24 cellular contexts compared by ENCODE assay signal in genomic region chr5:1073239-1074102, GRCh38. TPM values are rescaled to one million over a fixed set of nuclear protein-coding genes. Genes with fewer than 3 reads are reported as not detected.
DNase-seq lines count a peak whose midpoint lies in the region; ATAC-seq, FAIRE-seq and TF ChIP-seq lines count a peak whose summit lies in the region.
"Had no signal": no experiment of that assay in that cellular context is flagged by ENCODE, and none has a peak within 500 bp of the region (broad histone marks: within the 10 kb centered on the region; RNA-seq: fewer than 3 reads in every experiment).

No MANE protein-coding gene starts in this region.

- no peaks in the 10 kb centered on the region for H3K79me2 ChIP-seq in neural progenitor cell (ENCODE audit: low read depth)
- H3K79me2 ChIP-seq: parathyroid adenoma had no signal

- no peaks in the 10 kb centered on the region for H3K4me1 ChIP-seq in neural progenitor cell
- H3K4me1 ChIP-seq: ascending aorta, gastrocnemius medialis, parathyroid adenoma had no signal

- peak; percentile 9 for FAIRE-seq in HTR-8/SVneo (lab: Jason Lieb, UNC)
- FAIRE-seq: G401.6 had no signal

- no peaks in the 10 kb centered on the region for H3F3A ChIP-seq in neural progenitor cell (ENCODE audit: low read depth)

- H3K9ac ChIP-seq in neural progenitor cell = no peak overlapping the region
- H3K9ac ChIP-seq: parathyroid adenoma had no signal

- DNase-seq in activated CD4-positive, alpha-beta T cell treated with anti-CD3 and anti-CD28 coated beads, Interleukin-2, amount 10 ng/mL, durations not matched to agents 24 days and 14 days = no peak
- DNase-seq in activated CD4-positive, alpha-beta T cell treated with anti-CD3 and anti-CD28 coated beads for 4 hours = no peak
- DNase-seq in HTR-8/SVneo (ENCODE audit: insufficient read length, low spot score) (no peak), neural progenitor cell (ENCODE audit: low spot score) (no peak), germinal center (ENCODE audit: low spot score) (no peak)
- DNase-seq in activated T-helper 2 cell treated with anti-CD3 and anti-CD28 coated beads, Interferon-gamma antibody, Interleukin-2, Interleukin-4, amounts not matched to agents 10 μg/mL and 5 μg/mL and 100 μg/mL, durations not matched to agents 14 hours and 24 hours and 36 hours (ENCODE audit: low spot score) = no peak
- DNase-seq in stimulated activated CD4-positive, alpha-beta T cell treated with anti-CD3 and anti-CD28 coated beads, Interleukin-1b, Interleukin-23, amount 100 ng/mL, for 48 hours = no peak
- DNase-seq: ACHN; activated naive CD4-positive, alpha-beta T cell treated with Interleukin-2 at 50 U/mL for 16 hours; C1 segment of cervical spinal cord; effector CD8-positive, alpha-beta T cell; gastrocnemius medialis; kidney glomerular epithelial cell; mesendoderm; naive thymus-derived CD8-positive, alpha-beta T cell; NCI-H1105; SHP77; SW 1271 had no signal

- H3K9me3 Mint-ChIP-seq in activated CD4-positive, alpha-beta T cell treated with anti-CD3 and anti-CD28 coated beads, Interleukin-2, amount 10 ng/mL, durations not matched to agents 24 days and 14 days = no peaks in the 10 kb centered on the region
- H3K9me3 Mint-ChIP-seq in activated T-helper 2 cell treated with anti-CD3 and anti-CD28 coated beads, Interferon-gamma antibody, Interleukin-2, Interleukin-4, amounts not matched to agents 10 μg/mL and 5 μg/mL and 100 μg/mL, durations not matched to agents 14 hours and 24 hours and 36 hours = no peaks in the 10 kb centered on the region
- H3K9me3 Mint-ChIP-seq in neural progenitor cell = no peaks in the 10 kb centered on the region
- H3K9me3 Mint-ChIP-seq: naive thymus-derived CD8-positive, alpha-beta T cell; stimulated activated memory B cell treated with anti-CD40 and anti-IgM and Interleukin-4, amounts not matched to agents 10 μg/mL and 1 μg/mL and 100 μg/mL, for 72 hours had no signal

- no peaks in the 10 kb centered on the region for H3K4me1 Mint-ChIP-seq in activated CD4-positive, alpha-beta T cell treated with anti-CD3 and anti-CD28 coated beads, Interleukin-2, amount 10 ng/mL, durations not matched to agents 24 days and 14 days
- no peaks in the 10 kb centered on the region for H3K4me1 Mint-ChIP-seq in activated T-helper 2 cell treated with anti-CD3 and anti-CD28 coated beads, Interferon-gamma antibody, Interleukin-2, Interleukin-4, amounts not matched to agents 10 μg/mL and 5 μg/mL and 100 μg/mL, durations not matched to agents 14 hours and 24 hours and 36 hours (ENCODE audit: low read depth)
- H3K4me1 Mint-ChIP-seq in neural progenitor cell = no peaks in the 10 kb centered on the region
- H3K4me1 Mint-ChIP-seq: stimulated activated memory B cell treated with anti-CD40 and anti-IgM and Interleukin-4, amounts not matched to agents 10 μg/mL and 1 μg/mL and 100 μg/mL, for 72 hours had no signal

- ATAC-seq in GM18868 (IDR thresholded peaks at IDR 0.05; ENCODE audit: unreplicated experiment) = no peak
- ATAC-seq: esophagus mucosa; gastrocnemius medialis; naive thymus-derived CD8-positive, alpha-beta T cell had no signal

- intact Hi-C loops in activated CD4-positive, alpha-beta T cell treated with anti-CD3 and anti-CD28 coated beads, Interleukin-2, amount 10 ng/mL, durations not matched to agents 24 days and 14 days (cut with micrococcal nuclease) = no loop called here
- intact Hi-C loops in activated T-helper 2 cell treated with anti-CD3 and anti-CD28 coated beads, Interferon-gamma antibody, Interleukin-2, Interleukin-4, amounts not matched to agents 10 μg/mL and 5 μg/mL and 100 μg/mL, durations not matched to agents 14 hours and 24 hours and 36 hours (cut with micrococcal nuclease) = no loop called here

- H3K4me3 Mint-ChIP-seq in activated CD4-positive, alpha-beta T cell treated with anti-CD3 and anti-CD28 coated beads, Interleukin-2, amount 10 ng/mL, durations not matched to agents 24 days and 14 days = no peak overlapping the region
- H3K4me3 Mint-ChIP-seq in activated T-helper 2 cell treated with anti-CD3 and anti-CD28 coated beads, Interferon-gamma antibody, Interleukin-2, Interleukin-4, amounts not matched to agents 10 μg/mL and 5 μg/mL and 100 μg/mL, durations not matched to agents 14 hours and 24 hours and 36 hours (ENCODE audit: low read depth) = no peak overlapping the region
- H3K4me3 Mint-ChIP-seq in neural progenitor cell = no peak overlapping the region
- H3K4me3 Mint-ChIP-seq: naive thymus-derived CD8-positive, alpha-beta T cell; stimulated activated memory B cell treated with anti-CD40 and anti-IgM and Interleukin-4, amounts not matched to agents 10 μg/mL and 1 μg/mL and 100 μg/mL, for 72 hours had no signal

- TF ChIP-seq CTCF in neural progenitor cell (IDR thresholded peaks at IDR 0.05) = no peak

- no peak overlapping the region for H3K4me2 ChIP-seq in neural progenitor cell

- H4K20me1 ChIP-seq in neural progenitor cell (ENCODE audit: low read depth) = no peaks in the 10 kb centered on the region

- no peaks in the 10 kb centered on the region for H3K27me3 ChIP-seq in neural progenitor cell
- H3K27me3 ChIP-seq: ascending aorta, gastrocnemius medialis had no signal

- no peak overlapping the region for H3K4me3 ChIP-seq in neural progenitor cell
- H3K4me3 ChIP-seq: ascending aorta, gastrocnemius medialis had no signal

- no peak overlapping the region for H3K27ac ChIP-seq in neural progenitor cell
- H3K27ac ChIP-seq: ascending aorta, gastrocnemius medialis, parathyroid adenoma had no signal

- no peaks in the 10 kb centered on the region for H3K27me3 Mint-ChIP-seq in activated CD4-positive, alpha-beta T cell treated with anti-CD3 and anti-CD28 coated beads, Interleukin-2, amount 10 ng/mL, durations not matched to agents 24 days and 14 days
- H3K27me3 Mint-ChIP-seq in activated T-helper 2 cell treated with anti-CD3 and anti-CD28 coated beads, Interferon-gamma antibody, Interleukin-2, Interleukin-4, amounts not matched to agents 10 μg/mL and 5 μg/mL and 100 μg/mL, durations not matched to agents 14 hours and 24 hours and 36 hours (ENCODE audit: low read depth) = no peaks in the 10 kb centered on the region
- no peaks in the 10 kb centered on the region for H3K27me3 Mint-ChIP-seq in neural progenitor cell (ENCODE audit: insufficient read depth, low read depth)
- H3K27me3 Mint-ChIP-seq: naive thymus-derived CD8-positive, alpha-beta T cell; stimulated activated memory B cell treated with anti-CD40 and anti-IgM and Interleukin-4, amounts not matched to agents 10 μg/mL and 1 μg/mL and 100 μg/mL, for 72 hours had no signal

- no peaks in the 10 kb centered on the region for H3K9me3 ChIP-seq in neural progenitor cell (ENCODE audit: low read depth)
- H3K9me3 ChIP-seq: ascending aorta, gastrocnemius medialis had no signal

- H3K36me3 Mint-ChIP-seq in activated CD4-positive, alpha-beta T cell treated with anti-CD3 and anti-CD28 coated beads, Interleukin-2, amount 10 ng/mL, durations not matched to agents 24 days and 14 days (ENCODE audit: low read depth) = peaks cover 17% of the 10 kb centered on the region
- H3K36me3 Mint-ChIP-seq in activated T-helper 2 cell treated with anti-CD3 and anti-CD28 coated beads, Interferon-gamma antibody, Interleukin-2, Interleukin-4, amounts not matched to agents 10 μg/mL and 5 μg/mL and 100 μg/mL, durations not matched to agents 14 hours and 24 hours and 36 hours (ENCODE audit: low read depth) = peaks cover 11% of the 10 kb centered on the region
- peaks cover 2% of the 10 kb centered on the region for H3K36me3 Mint-ChIP-seq in neural progenitor cell

- no peak overlapping the region for H2AFZ ChIP-seq in neural progenitor cell (replicated peaks)
- H2AFZ ChIP-seq: parathyroid adenoma had no signal

- peak overlapping the region; percentile 11 for H3K27ac Mint-ChIP-seq in activated CD4-positive, alpha-beta T cell treated with anti-CD3 and anti-CD28 coated beads, Interleukin-2, amount 10 ng/mL, durations not matched to agents 24 days and 14 days
- peak overlapping the region; percentile 46 for H3K27ac Mint-ChIP-seq in activated T-helper 2 cell treated with anti-CD3 and anti-CD28 coated beads, Interferon-gamma antibody, Interleukin-2, Interleukin-4, amounts not matched to agents 10 μg/mL and 5 μg/mL and 100 μg/mL, durations not matched to agents 14 hours and 24 hours and 36 hours
- peak overlapping the region; percentile 57 for H3K27ac Mint-ChIP-seq in neural progenitor cell
- H3K27ac Mint-ChIP-seq: stimulated activated memory B cell treated with anti-CD40 and anti-IgM and Interleukin-4, amounts not matched to agents 10 μg/mL and 1 μg/mL and 100 μg/mL, for 72 hours had no signal

- H3K36me3 ChIP-seq in neural progenitor cell = no peaks in the 10 kb centered on the region
- H3K36me3 ChIP-seq: gastrocnemius medialis had no signal

RNA-seq across cellular contexts. Expression of gene SLC12A7, which starts 38.4 kb away (rescaled TPM):
- 32.1 and 33.4 TPM in 2 replicates for total RNA-seq in activated CD4-positive, alpha-beta T cell treated with anti-CD3 and anti-CD28 coated beads, Interleukin-2, amount 10 ng/mL, durations not matched to agents 24 days and 14 days
- total RNA-seq in activated T-helper 2 cell treated with anti-CD3 and anti-CD28 coated beads, Interferon-gamma antibody, Interleukin-2, Interleukin-4, amounts not matched to agents 10 μg/mL and 5 μg/mL and 100 μg/mL, durations not matched to agents 14 hours and 24 hours and 36 hours = 31.1 and 31.9 TPM in 2 replicates
- total RNA-seq in neural progenitor cell (ENCODE audit: low replicate concordance) = 7.5 and 27.3 TPM in 2 replicates
